10 cellular contexts compared by ENCODE assay signal in genomic region chr22:32413715-32414114, GRCh38. TPM values are rescaled to one million over a fixed set of nuclear protein-coding genes. Genes with fewer than 3 reads are reported as not detected.
DNase-seq lines count a peak whose midpoint lies in the region; ATAC-seq and TF ChIP-seq lines count a peak whose summit lies in the region.
"Had no signal": no experiment of that assay in that cellular context is flagged by ENCODE, and none has a peak within 500 bp of the region (broad histone marks: within the 10 kb centered on the region; RNA-seq: fewer than 3 reads in every experiment).

No MANE protein-coding gene starts in this region.

- H3K4me1 ChIP-seq in Panc1 (ENCODE audit: control insufficient read depth, insufficient read depth, low read length) = no peaks in the 10 kb centered on the region

- peaks cover 3% of the 10 kb centered on the region; the same call in 1 of the 2 replicates for H3K27me3 ChIP-seq in Panc1 (ENCODE audit: control insufficient read depth, insufficient read depth, low read length)

- H3K27ac ChIP-seq in 22Rv1 (no peak overlapping the region), Panc1 (ENCODE audit: low read length) (no peak overlapping the region)

- no peak overlapping the region for H3K27ac Mint-ChIP-seq in activated CD8-positive, alpha-beta T cell treated with anti-CD3 and anti-CD28 coated beads, Interleukin-2, amount 10 ng/mL, durations not matched to agents 7 days and 5 days
- H3K27ac Mint-ChIP-seq: activated naive CD8-positive, alpha-beta T cell treated with anti-CD3 and anti-CD28 coated beads, Interleukin-2, amount 50 U/mL, for 24 hours had no signal

- POLR2A ChIA-PET in Panc1 (lab: Charles Lee) = no interaction called here
- POLR2A ChIA-PET in activated CD8-positive, alpha-beta T cell treated with anti-CD3 and anti-CD28 coated beads, Interleukin-2, amount 10 ng/mL, durations not matched to agents 7 days and 5 days (lab: Charles Lee) = interaction anchor here (3.2 kb wide), 1 partner anchor 61 kb away, joined by 43 read pairs; the partner anchor contains the start of gene FBXO7

- H3K4me3 Mint-ChIP-seq in activated CD8-positive, alpha-beta T cell treated with anti-CD3 and anti-CD28 coated beads, Interleukin-2, amount 10 ng/mL, durations not matched to agents 7 days and 5 days = no peak overlapping the region

- intact Hi-C loops in Panc1 (cut with micrococcal nuclease; ENCODE audit: unreplicated experiment) = loop anchor here (2.0 kb wide), 1 partner anchor 61 kb away; the partner anchor contains the start of gene FBXO7

- DNase-seq in GM12865 (ENCODE audit: low read depth) (peak; percentile 43), Panc1 (ENCODE audit: low read depth, low spot score) (no peak), foreskin fibroblast (peak; percentile 16 to 62), NCI-H2081 (lab: John Stamatoyannopoulos, UW) (no peak), A172 (ENCODE audit: low spot score) (no peak)
- no peak for DNase-seq in activated CD8-positive, alpha-beta T cell treated with anti-CD3 and anti-CD28 coated beads, Interleukin-2, amount 10 ng/mL, durations not matched to agents 7 days and 5 days
- DNase-seq: activated naive CD8-positive, alpha-beta T cell treated with anti-CD3 and anti-CD28 coated beads, Interleukin-2, amount 50 U/mL, for 24 hours had no signal

- no peak for ATAC-seq in Panc1
- no peak for ATAC-seq in GM18870 (IDR thresholded peaks at IDR 0.05; ENCODE audit: unreplicated experiment)
- ATAC-seq in activated CD8-positive, alpha-beta T cell treated with anti-CD3 and anti-CD28 coated beads, Interleukin-2, amount 10 ng/mL, durations not matched to agents 7 days and 5 days = no peak
- ATAC-seq: activated naive CD8-positive, alpha-beta T cell treated with anti-CD3 and anti-CD28 coated beads, Interleukin-2, amount 50 U/mL, for 24 hours had no signal

- TF ChIP-seq CTCF in 22Rv1 (IDR thresholded peaks at IDR 0.05) (peak; percentile 51), GM12865 (IDR thresholded peaks at IDR 0.05; ENCODE audit: insufficient read depth, low read depth, low read length, missing control alignments) (peak; percentile 28), Panc1 (IDR thresholded peaks at IDR 0.05) (peak; percentile 55), foreskin fibroblast (IDR thresholded peaks at IDR 0.05; ENCODE audit: low read depth, low read length) (peak; percentile 54)

- peaks cover 13% of the 10 kb centered on the region for H3K36me3 Mint-ChIP-seq in activated CD8-positive, alpha-beta T cell treated with anti-CD3 and anti-CD28 coated beads, Interleukin-2, amount 10 ng/mL, durations not matched to agents 7 days and 5 days (ENCODE audit: low read depth)

- CTCF ChIA-PET in Panc1 (lab: Charles Lee) = interaction anchor here (1.0 kb wide), 1 partner anchor 60 kb away, joined by 4 read pairs; no protein-coding TSS in a partner anchor
- CTCF ChIA-PET in activated CD8-positive, alpha-beta T cell treated with anti-CD3 and anti-CD28 coated beads, Interleukin-2, amount 10 ng/mL, durations not matched to agents 7 days and 5 days (lab: Charles Lee) = interaction anchor here (3.1 kb wide), 1 partner anchor 61 kb away, joined by 43 read pairs; the partner anchor contains the start of gene FBXO7

- H3K9me3 ChIP-seq in Panc1 (ENCODE audit: control insufficient read depth, insufficient read depth, low read depth, low read length) = no peaks in the 10 kb centered on the region

- no peak overlapping the region for H3K4me3 ChIP-seq in GM12865 (ENCODE audit: low read depth, low read length)
- H3K4me3 ChIP-seq in Panc1 (ENCODE audit: low read depth in 2 of 2, low read length in 2 of 2) = no peak overlapping the region
- H3K4me3 ChIP-seq in foreskin fibroblast (ENCODE audit: low read depth in 1 of 2, low read length in 2 of 2) = no peak overlapping the region

- H3K4me1 Mint-ChIP-seq in activated CD8-positive, alpha-beta T cell treated with anti-CD3 and anti-CD28 coated beads, Interleukin-2, amount 10 ng/mL, durations not matched to agents 7 days and 5 days (ENCODE audit: low read depth) = peaks cover 30% of the 10 kb centered on the region

- in situ Hi-C loops in Panc1 (cut with HindIII; ENCODE audit: low pct_unique_long_range_greater_than_20kb, low sequenced_read_pairs) = no loop called here

- H3K36me3 ChIP-seq in Panc1 (ENCODE audit: control insufficient read depth, insufficient read depth, low read length) = peaks cover 3% of the 10 kb centered on the region; the same call in 1 of the 2 replicates

- no TSS peak for BruUV-seq in Panc1 (replicated peaks; lab: Mats Ljungman, UMichigan)

- H3K9me3 Mint-ChIP-seq in activated CD8-positive, alpha-beta T cell treated with anti-CD3 and anti-CD28 coated beads, Interleukin-2, amount 10 ng/mL, durations not matched to agents 7 days and 5 days (ENCODE audit: insufficient read depth) = no peaks in the 10 kb centered on the region
- H3K9me3 Mint-ChIP-seq: activated naive CD8-positive, alpha-beta T cell treated with anti-CD3 and anti-CD28 coated beads, Interleukin-2, amount 50 U/mL, for 24 hours had no signal

- H3K27me3 Mint-ChIP-seq in activated CD8-positive, alpha-beta T cell treated with anti-CD3 and anti-CD28 coated beads, Interleukin-2, amount 10 ng/mL, durations not matched to agents 7 days and 5 days (ENCODE audit: low read depth) = peaks cover 5% of the 10 kb centered on the region

RNA-seq across cellular contexts. Expression of gene RTCB, which starts 1.7 kb away (rescaled TPM):
- 55.9 TPM for total RNA-seq in Panc1 (2021; ENCODE audit: unreplicated experiment)
- polyA plus RNA-seq in Panc1 (2012; ENCODE audit: insufficient read length) = 49.9 TPM
- total RNA-seq in activated CD8-positive, alpha-beta T cell treated with anti-CD3 and anti-CD28 coated beads, Interleukin-2, amount 10 ng/mL, durations not matched to agents 7 days and 5 days = 10 to 100 TPM; 59.0 to 60.2 TPM
- 107 and 109 TPM in 2 replicates for total RNA-seq in A172 (2014; rRNA removed; shearing (Covaris generic))

RNA-seq across cellular contexts. Expression of gene BPIFC, which starts 50.5 kb away (rescaled TPM):
- not detected for total RNA-seq in Panc1 (2021; ENCODE audit: unreplicated experiment)
- polyA plus RNA-seq in Panc1 (2012; ENCODE audit: insufficient read length) = not detected
- total RNA-seq in activated CD8-positive, alpha-beta T cell treated with anti-CD3 and anti-CD28 coated beads, Interleukin-2, amount 10 ng/mL, durations not matched to agents 7 days and 5 days = not detected
- not detected in 2 replicates for total RNA-seq in A172 (2014; rRNA removed; shearing (Covaris generic))

RNA-seq across cellular contexts. Expression of gene RFPL3, which starts 56.0 kb away (rescaled TPM):
- not detected for total RNA-seq in Panc1 (2021; ENCODE audit: unreplicated experiment)
- polyA plus RNA-seq in Panc1 (2012; ENCODE audit: insufficient read length) = not detected
- total RNA-seq in activated CD8-positive, alpha-beta T cell treated with anti-CD3 and anti-CD28 coated beads, Interleukin-2, amount 10 ng/mL, durations not matched to agents 7 days and 5 days = not detected
- not detected in 2 replicates for total RNA-seq in A172 (2014; rRNA removed; shearing (Covaris generic))
- total RNA-seq: lower leg skin had no signal

Comparison
In these comparisons a context has a peak if more than half of its experiments do, and no peak if none do; other contexts are left out.
1. DNase-seq: peak in GM12865 (single experiment) and foreskin fibroblast (2 of 2); none in Panc1 (single experiment), NCI-H2081 (0 of 2), activated CD8-positive, alpha-beta T cell treated with anti-CD3 and anti-CD28 coated beads, Interleukin-2, amount 10 ng/mL, durations not matched to agents 7 days and 5 days (single experiment) and A172 (single experiment).
2. Peak in every context shown above with its lines, with median percentiles within 50 percentile points of each other: CTCF ChIP-seq.